ENCODE assay signal across 7 cellular contexts in genomic region chr7:139358541-139359365, GRCh38. TPM values are rescaled to one million over a fixed set of nuclear protein-coding genes. Genes with fewer than 3 reads are reported as not detected.
DNase-seq lines count a peak whose midpoint lies in the region; ATAC-seq, FAIRE-seq and TF ChIP-seq lines count a peak whose summit lies in the region.

No MANE protein-coding gene starts in this region.

- H3K27me3 Mint-ChIP-seq in activated T-cell treated with anti-CD3 and anti-CD28 coated beads, Interleukin-2, amount 50 U/mL, for 4 hours (ENCODE audit: low read depth): no peaks in the 10 kb centered on the region

- H3K9me3 Mint-ChIP-seq in activated T-cell treated with anti-CD3 and anti-CD28 coated beads, Interleukin-2, amount 50 U/mL, for 4 hours: no peaks in the 10 kb centered on the region

- H3K4me1 Mint-ChIP-seq in activated T-cell treated with anti-CD3 and anti-CD28 coated beads, Interleukin-2, amount 50 U/mL, for 4 hours (ENCODE audit: low read depth): peaks cover 26% of the 10 kb centered on the region

- FAIRE-seq in pancreas (lab: Jason Lieb, UNC): no peak

- DNase-seq in NCI-H460 (ENCODE audit: extremely low read depth, low read depth): peak; percentile 65
- DNase-seq in activated T-cell treated with anti-CD3 and anti-CD28 coated beads, Interleukin-2, amount 50 U/mL, for 4 hours: peak; percentile 23
- peak; percentile 54 for DNase-seq in fibroblast of villous mesenchyme (ENCODE audit: low read depth)
- DNase-seq in pancreas: peak in 1 of 6 donors; percentile 29
- no peak for DNase-seq in NCI-H510A (lab: John Stamatoyannopoulos, UW)

- ATAC-seq in GM18508 (IDR thresholded peaks at IDR 0.05; ENCODE audit: insufficient read depth, unreplicated experiment): peak; percentile 3
- peak; percentile 13 for ATAC-seq in HG02759 (IDR thresholded peaks at IDR 0.05; ENCODE audit: unreplicated experiment)
- peak; percentile 5 to 9 for ATAC-seq in activated T-cell treated with anti-CD3 and anti-CD28 coated beads, Interleukin-2, amount 50 U/mL, for 4 hours
- ATAC-seq in pancreas: peak; percentile 10 to 24 (median 14)

- H3K4me3 ChIP-seq in fibroblast of villous mesenchyme (ENCODE audit: low read depth, low read length) (peak overlapping the region; percentile 88), pancreas (peak overlapping the region; percentile 68 to 96 (median 81))

- intact Hi-C loops in pancreas (cut with DNase I): no loop called here

- H3K27me3 ChIP-seq in pancreas: no peaks in the 10 kb centered on the region

- TF ChIP-seq CTCF in fibroblast of villous mesenchyme (IDR thresholded peaks at IDR 0.05; ENCODE audit: insufficient read depth, low read depth, low read length): no peak
- TF ChIP-seq CTCF in pancreas (IDR thresholded peaks at IDR 0.05): no peak

- H3K36me3 Mint-ChIP-seq in activated T-cell treated with anti-CD3 and anti-CD28 coated beads, Interleukin-2, amount 50 U/mL, for 4 hours (ENCODE audit: insufficient read depth): peaks cover 7% of the 10 kb centered on the region

- peaks cover 0 to 23% (median 19%) of the 10 kb centered on the region in 3 donors for H3K4me1 ChIP-seq in pancreas

- H3K36me3 ChIP-seq in pancreas: no peaks in the 10 kb centered on the region

- H3K27ac ChIP-seq in pancreas: peak overlapping the region; percentile 99 to 100 (median 100)

- 1 to 3% methylated on average over 39 of the region's 39 CpGs for WGBS in pancreas, 2 donors

- peak overlapping the region; percentile 96 for H3K4me3 Mint-ChIP-seq in activated T-cell treated with anti-CD3 and anti-CD28 coated beads, Interleukin-2, amount 50 U/mL, for 4 hours

- H3K9me3 ChIP-seq in pancreas: no peaks in the 10 kb centered on the region

RNA-seq across cellular contexts. Expression of gene LUC7L2, which starts 0.9 kb away (rescaled TPM):
- total RNA-seq in NCI-H460 (2014; rRNA removed; shearing (Covaris generic)): 55.7 and 61.9 TPM in 2 replicates
- 94.4 and 95.9 TPM in 2 replicates for polyA plus RNA-seq in NCI-H460 (2014; cell fraction: nucleus; rRNA removed)
- 100 to 1,000 TPM; 198 to 214 (median 207) TPM for total RNA-seq in activated T-cell treated with anti-CD3 and anti-CD28 coated beads, Interleukin-2, amount 50 U/mL, for 4 hours
- 50.3 and 57.0 TPM in 2 replicates for total RNA-seq in fibroblast of villous mesenchyme
- total RNA-seq in pancreas: 10 to 100 TPM; 30.0 to 45.3 (median 39.0) TPM
- polyA plus RNA-seq in pancreas: 10 to 100 TPM; 35.9 to 71.1 TPM

RNA-seq across cellular contexts. Expression of gene FMC1, which starts 17.6 kb away (rescaled TPM):
- total RNA-seq in NCI-H460 (2014; rRNA removed; shearing (Covaris generic)): 13.5 and 14.8 TPM in 2 replicates
- 9.3 and 11.1 TPM in 2 replicates for polyA plus RNA-seq in NCI-H460 (2014; cell fraction: nucleus; rRNA removed)
- total RNA-seq in activated T-cell treated with anti-CD3 and anti-CD28 coated beads, Interleukin-2, amount 50 U/mL, for 4 hours: 1 to 10 TPM; 4.5 to 8.7 (median 5.9) TPM
- 8.4 and 13.4 TPM in 2 replicates for total RNA-seq in fibroblast of villous mesenchyme
- total RNA-seq in pancreas: 10 to 100 TPM in 1 of 6 donors, 1 to 10 TPM in 5; 6.8 to 13.0 (median 7.9) TPM
- 10 to 100 TPM; 16.6 to 23.6 TPM for polyA plus RNA-seq in pancreas
